In genomic region chr11:1092145-1092670, GRCh38 we compare ENCODE assay signal across 2 cellular contexts.
TF ChIP-seq lines count a peak whose summit lies in the region.

No MANE protein-coding gene starts in this region.

TF ChIP-seq in GM23338, 12 proteins besides CTCF, POLR2A, EP300 and RAD21:
- no peak for TF ChIP-seq EZH2phosphoT487 (IDR thresholded peaks at IDR 0.05; ENCODE audit: unreplicated experiment)
- TF ChIP-seq STAT1 (IDR thresholded peaks at IDR 0.05; ENCODE audit: unreplicated experiment), result no peak
- no peak for TF ChIP-seq JUNB (IDR thresholded peaks at IDR 0.05; ENCODE audit: unreplicated experiment)
- no peak for TF ChIP-seq CREB1 (CRISPR knock-in tag; IDR thresholded peaks at IDR 0.05; ENCODE audit: low read depth)
- TF ChIP-seq POLR2AphosphoS5 (IDR thresholded peaks at IDR 0.05; ENCODE audit: low read depth), result no peak
- TF ChIP-seq ZNF114 (CRISPR knock-in tag; IDR thresholded peaks at IDR 0.05), result no peak
- TF ChIP-seq EZH2 (IDR thresholded peaks at IDR 0.05; ENCODE audit: low read depth, unreplicated experiment), result no peak
- TF ChIP-seq, protein P1, sequence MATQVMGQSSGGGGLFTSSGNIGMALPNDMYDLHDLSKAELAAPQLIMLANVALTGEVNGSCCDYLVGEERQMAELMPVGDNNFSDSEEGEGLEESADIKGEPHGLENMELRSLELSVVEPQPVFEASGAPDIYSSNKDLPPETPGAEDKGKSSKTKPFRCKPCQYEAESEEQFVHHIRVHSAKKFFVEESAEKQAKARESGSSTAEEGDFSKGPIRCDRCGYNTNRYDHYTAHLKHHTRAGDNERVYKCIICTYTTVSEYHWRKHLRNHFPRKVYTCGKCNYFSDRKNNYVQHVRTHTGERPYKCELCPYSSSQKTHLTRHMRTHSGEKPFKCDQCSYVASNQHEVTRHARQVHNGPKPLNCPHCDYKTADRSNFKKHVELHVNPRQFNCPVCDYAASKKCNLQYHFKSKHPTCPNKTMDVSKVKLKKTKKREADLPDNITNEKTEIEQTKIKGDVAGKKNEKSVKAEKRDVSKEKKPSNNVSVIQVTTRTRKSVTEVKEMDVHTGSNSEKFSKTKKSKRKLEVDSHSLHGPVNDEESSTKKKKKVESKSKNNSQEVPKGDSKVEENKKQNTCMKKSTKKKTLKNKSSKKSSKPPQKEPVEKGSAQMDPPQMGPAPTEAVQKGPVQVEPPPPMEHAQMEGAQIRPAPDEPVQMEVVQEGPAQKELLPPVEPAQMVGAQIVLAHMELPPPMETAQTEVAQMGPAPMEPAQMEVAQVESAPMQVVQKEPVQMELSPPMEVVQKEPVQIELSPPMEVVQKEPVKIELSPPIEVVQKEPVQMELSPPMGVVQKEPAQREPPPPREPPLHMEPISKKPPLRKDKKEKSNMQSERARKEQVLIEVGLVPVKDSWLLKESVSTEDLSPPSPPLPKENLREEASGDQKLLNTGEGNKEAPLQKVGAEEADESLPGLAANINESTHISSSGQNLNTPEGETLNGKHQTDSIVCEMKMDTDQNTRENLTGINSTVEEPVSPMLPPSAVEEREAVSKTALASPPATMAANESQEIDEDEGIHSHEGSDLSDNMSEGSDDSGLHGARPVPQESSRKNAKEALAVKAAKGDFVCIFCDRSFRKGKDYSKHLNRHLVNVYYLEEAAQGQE (IDR thresholded peaks at IDR 0.05; ENCODE audit: unreplicated experiment), result no peak
- TF ChIP-seq NANOG (IDR thresholded peaks at IDR 0.05; ENCODE audit: borderline replicate concordance), result no peak
- TF ChIP-seq ZNF331 (CRISPR knock-in tag; IDR thresholded peaks at IDR 0.05; ENCODE audit: low read depth), result no peak
- TF ChIP-seq, protein P2, sequence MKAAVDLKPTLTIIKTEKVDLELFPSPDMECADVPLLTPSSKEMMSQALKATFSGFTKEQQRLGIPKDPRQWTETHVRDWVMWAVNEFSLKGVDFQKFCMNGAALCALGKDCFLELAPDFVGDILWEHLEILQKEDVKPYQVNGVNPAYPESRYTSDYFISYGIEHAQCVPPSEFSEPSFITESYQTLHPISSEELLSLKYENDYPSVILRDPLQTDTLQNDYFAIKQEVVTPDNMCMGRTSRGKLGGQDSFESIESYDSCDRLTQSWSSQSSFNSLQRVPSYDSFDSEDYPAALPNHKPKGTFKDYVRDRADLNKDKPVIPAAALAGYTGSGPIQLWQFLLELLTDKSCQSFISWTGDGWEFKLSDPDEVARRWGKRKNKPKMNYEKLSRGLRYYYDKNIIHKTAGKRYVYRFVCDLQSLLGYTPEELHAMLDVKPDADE (IDR thresholded peaks at IDR 0.05), result no peak
- TF ChIP-seq, protein P3, sequence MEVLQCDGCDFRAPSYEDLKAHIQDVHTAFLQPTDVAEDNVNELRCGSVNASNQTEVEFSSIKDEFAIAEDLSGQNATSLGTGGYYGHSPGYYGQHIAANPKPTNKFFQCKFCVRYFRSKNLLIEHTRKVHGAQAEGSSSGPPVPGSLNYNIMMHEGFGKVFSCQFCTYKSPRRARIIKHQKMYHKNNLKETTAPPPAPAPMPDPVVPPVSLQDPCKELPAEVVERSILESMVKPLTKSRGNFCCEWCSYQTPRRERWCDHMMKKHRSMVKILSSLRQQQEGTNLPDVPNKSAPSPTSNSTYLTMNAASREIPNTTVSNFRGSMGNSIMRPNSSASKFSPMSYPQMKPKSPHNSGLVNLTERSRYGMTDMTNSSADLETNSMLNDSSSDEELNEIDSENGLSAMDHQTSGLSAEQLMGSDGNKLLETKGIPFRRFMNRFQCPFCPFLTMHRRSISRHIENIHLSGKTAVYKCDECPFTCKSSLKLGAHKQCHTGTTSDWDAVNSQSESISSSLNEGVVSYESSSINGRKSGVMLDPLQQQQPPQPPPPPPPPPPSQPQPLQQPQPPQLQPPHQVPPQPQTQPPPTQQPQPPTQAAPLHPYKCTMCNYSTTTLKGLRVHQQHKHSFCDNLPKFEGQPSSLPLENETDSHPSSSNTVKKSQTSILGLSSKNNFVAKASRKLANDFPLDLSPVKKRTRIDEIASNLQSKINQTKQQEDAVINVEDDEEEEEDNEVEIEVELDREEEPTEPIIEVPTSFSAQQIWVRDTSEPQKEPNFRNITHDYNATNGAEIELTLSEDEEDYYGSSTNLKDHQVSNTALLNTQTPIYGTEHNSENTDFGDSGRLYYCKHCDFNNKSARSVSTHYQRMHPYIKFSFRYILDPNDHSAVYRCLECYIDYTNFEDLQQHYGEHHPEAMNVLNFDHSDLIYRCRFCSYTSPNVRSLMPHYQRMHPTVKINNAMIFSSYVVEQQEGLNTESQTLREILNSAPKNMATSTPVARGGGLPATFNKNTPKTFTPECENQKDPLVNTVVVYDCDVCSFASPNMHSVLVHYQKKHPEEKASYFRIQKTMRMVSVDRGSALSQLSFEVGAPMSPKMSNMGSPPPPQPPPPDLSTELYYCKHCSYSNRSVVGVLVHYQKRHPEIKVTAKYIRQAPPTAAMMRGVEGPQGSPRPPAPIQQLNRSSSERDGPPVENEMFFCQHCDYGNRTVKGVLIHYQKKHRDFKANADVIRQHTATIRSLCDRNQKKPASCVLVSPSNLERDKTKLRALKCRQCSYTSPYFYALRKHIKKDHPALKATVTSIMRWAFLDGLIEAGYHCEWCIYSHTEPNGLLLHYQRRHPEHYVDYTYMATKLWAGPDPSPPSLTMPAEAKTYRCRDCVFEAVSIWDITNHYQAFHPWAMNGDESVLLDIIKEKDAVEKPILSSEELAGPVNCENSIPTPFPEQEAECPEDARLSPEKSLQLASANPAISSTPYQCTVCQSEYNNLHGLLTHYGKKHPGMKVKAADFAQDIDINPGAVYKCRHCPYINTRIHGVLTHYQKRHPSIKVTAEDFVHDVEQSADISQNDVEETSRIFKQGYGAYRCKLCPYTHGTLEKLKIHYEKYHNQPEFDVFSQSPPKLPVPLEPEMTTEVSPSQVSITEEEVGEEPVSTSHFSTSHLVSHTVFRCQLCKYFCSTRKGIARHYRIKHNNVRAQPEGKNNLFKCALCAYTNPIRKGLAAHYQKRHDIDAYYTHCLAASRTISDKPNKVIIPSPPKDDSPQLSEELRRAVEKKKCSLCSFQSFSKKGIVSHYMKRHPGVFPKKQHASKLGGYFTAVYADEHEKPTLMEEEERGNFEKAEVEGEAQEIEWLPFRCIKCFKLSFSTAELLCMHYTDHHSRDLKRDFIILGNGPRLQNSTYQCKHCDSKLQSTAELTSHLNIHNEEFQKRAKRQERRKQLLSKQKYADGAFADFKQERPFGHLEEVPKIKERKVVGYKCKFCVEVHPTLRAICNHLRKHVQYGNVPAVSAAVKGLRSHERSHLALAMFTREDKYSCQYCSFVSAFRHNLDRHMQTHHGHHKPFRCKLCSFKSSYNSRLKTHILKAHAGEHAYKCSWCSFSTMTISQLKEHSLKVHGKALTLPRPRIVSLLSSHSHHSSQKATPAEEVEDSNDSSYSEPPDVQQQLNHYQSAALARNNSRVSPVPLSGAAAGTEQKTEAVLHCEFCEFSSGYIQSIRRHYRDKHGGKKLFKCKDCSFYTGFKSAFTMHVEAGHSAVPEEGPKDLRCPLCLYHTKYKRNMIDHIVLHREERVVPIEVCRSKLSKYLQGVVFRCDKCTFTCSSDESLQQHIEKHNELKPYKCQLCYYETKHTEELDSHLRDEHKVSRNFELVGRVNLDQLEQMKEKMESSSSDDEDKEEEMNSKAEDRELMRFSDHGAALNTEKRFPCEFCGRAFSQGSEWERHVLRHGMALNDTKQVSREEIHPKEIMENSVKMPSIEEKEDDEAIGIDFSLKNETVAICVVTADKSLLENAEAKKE (CRISPR knock-in tag; IDR thresholded peaks at IDR 0.05), result no peak

TF ChIP-seq in H1, 55 proteins besides CTCF, POLR2A, EP300 and RAD21:
- TF ChIP-seq JUND (IDR thresholded peaks at IDR 0.05; ENCODE audit: low read length) (no peak), GTF2F1 (IDR thresholded peaks at IDR 0.05; ENCODE audit: borderline replicate concordance, low read depth, low read length) (no peak), SUZ12 (IDR thresholded peaks at IDR 0.05; ENCODE audit: low read length) (no peak)
